8 cellular contexts compared by ENCODE assay signal in genomic region chr17:78935419-78936323, GRCh38. TPM values are rescaled to one million over a fixed set of nuclear protein-coding genes. Genes with fewer than 3 reads are reported as not detected.
DNase-seq lines count a peak whose midpoint lies in the region; ATAC-seq and TF ChIP-seq lines count a peak whose summit lies in the region.

No MANE protein-coding gene starts in this region.

- H3K27me3 ChIP-seq in BE2C (no peaks in the 10 kb centered on the region), ovary (no peaks in the 10 kb centered on the region)

- peak; percentile 14 for TF ChIP-seq POLR2A in ovary (IDR thresholded peaks at IDR 0.05)

- H3K4me1 ChIP-seq in BE2C = peaks cover 25% of the 10 kb centered on the region
- peaks cover 33% of the 10 kb centered on the region for H3K4me1 ChIP-seq in ovary (ENCODE audit: insufficient read depth)

- no peak for TF ChIP-seq EP300 in ovary (IDR thresholded peaks at IDR 0.05)

- peak; percentile 4 for ATAC-seq in esophagus mucosa
- no peak for ATAC-seq in HG02678 (IDR thresholded peaks at IDR 0.05; ENCODE audit: unreplicated experiment)
- no peak for ATAC-seq in GM19467 (IDR thresholded peaks at IDR 0.05; ENCODE audit: unreplicated experiment)

- H3K4me3 ChIP-seq in BE2C (ENCODE audit: low read depth, low read length) (peak overlapping the region; percentile 35), ovary (no peak overlapping the region)

- WGBS in ovary, 3 donors = 19 to 24% (median 19%) methylated on average over 32 to 33 of the region's 33 CpGs

- TF ChIP-seq CTCF in BE2C (IDR thresholded peaks at IDR 0.05; ENCODE audit: low read depth, low read length) (no peak), ovary (IDR thresholded peaks at IDR 0.05) (peak in 1 of 3 donors; percentile 14)

- intact Hi-C loops in ovary (cut with DNase I) = loop anchor here in 1 of 4 donors (10.0 kb wide), 1 partner anchor 71 kb away; no protein-coding TSS in a partner anchor

- H3K36me3 ChIP-seq in BE2C (no peaks in the 10 kb centered on the region), ovary (no peaks in the 10 kb centered on the region)

- peak; percentile 93 for DNase-seq in BE2C
- DNase-seq in NCI-H524 treated with DMSO at 0.1 percent for 48 hours (lab: John Stamatoyannopoulos, UW) = peak; percentile 74
- peak; percentile 88 to 94 (median 90) for DNase-seq in ovary
- DNase-seq in NCI-H2196 (lab: John Stamatoyannopoulos, UW; ENCODE audit: unreplicated experiment) = no peak
- no peak for DNase-seq in stimulated activated naive CD4-positive, alpha-beta T cell treated with Interleukin-2 at 50 U/mL for 16 hours (lab: John Stamatoyannopoulos, UW)

- H3K9me3 ChIP-seq in BE2C = no peaks in the 10 kb centered on the region
- no peaks in the 10 kb centered on the region for H3K9me3 ChIP-seq in ovary

- H3K27ac ChIP-seq in ovary = peak overlapping the region; percentile 79 to 96

RNA-seq across cellular contexts. Expression of gene TIMP2, which starts 10.5 kb away (rescaled TPM):
- 93.4 TPM for polyA plus RNA-seq in BE2C (2012; ENCODE audit: insufficient read depth, insufficient read length, low read depth)
- 16.1 TPM for total RNA-seq in esophagus mucosa
- total RNA-seq in ovary = 100 to 1,000 TPM; 221 to 854 (median 693) TPM
- 1,000 to 10,000 TPM in 1 of 2 donors, 100 to 1,000 TPM in 1; 542 to 1,422 TPM for polyA plus RNA-seq in ovary

RNA-seq across cellular contexts. Expression of gene CEP295NL, which starts 32.7 kb away (rescaled TPM):
- polyA plus RNA-seq in BE2C (2012; ENCODE audit: insufficient read depth, insufficient read length, low read depth) = 0.62 TPM
- total RNA-seq in esophagus mucosa (1.7 TPM), ovary (1 to 10 TPM; 1.7 to 8.0 (median 4.5) TPM)
- polyA plus RNA-seq in ovary = 1 to 10 TPM in 1 of 2 donors, under 1 TPM in 1; 0.25 to 1.0 TPM

RNA-seq across cellular contexts. Expression of gene LGALS3BP, which starts 44.1 kb away (rescaled TPM):
- 544 TPM for polyA plus RNA-seq in BE2C (2012; ENCODE audit: insufficient read depth, insufficient read length, low read depth)
- total RNA-seq in esophagus mucosa = 193 TPM
- total RNA-seq in ovary = 100 to 1,000 TPM; 191 to 584 (median 250) TPM
- polyA plus RNA-seq in ovary = 100 to 1,000 TPM; 214 to 251 TPM

Comparison
In these comparisons a context has a peak if more than half of its experiments do, and no peak if none do; other contexts are left out.
1. DNase-seq: peak in BE2C (single experiment), NCI-H524 treated with DMSO at 0.1 percent for 48 hours (single experiment) and ovary (5 of 5); none in NCI-H2196 (single experiment) and stimulated activated naive CD4-positive, alpha-beta T cell treated with Interleukin-2 at 50 U/mL for 16 hours (single experiment).
2. RNA of gene TIMP2, which starts 10.5 kb away (total RNA-seq): 221 to 854 TPM in ovary; 16.1 TPM in esophagus mucosa (single experiment); every median in the first group is over 10 times any median in the second.